14 cellular contexts compared by ENCODE assay signal in genomic region chr3:177569823-177570657, GRCh38.
A peak's percentile ranks its signal among the peaks of the same experiment; 100 is the strongest.
DNase-seq lines count a peak whose midpoint lies in the region; ATAC-seq, FAIRE-seq and TF ChIP-seq lines count a peak whose summit lies in the region.
"Had no signal": no experiment of that assay in that cellular context is flagged by ENCODE, and none has a peak within 500 bp of the region (broad histone marks: within the 10 kb centered on the region; RNA-seq: fewer than 3 reads in every experiment).

No MANE protein-coding gene starts in this region.

- WGBS in IMR-90 (ENCODE audit: extremely low coverage in 2 of 2, insufficient read length in 1 of 2), 2 experiments: no CpG with 5 or more reads among the region's 4 CpGs
- WGBS in pancreas, 2 donors: 72 to 84% methylated on average over 4 of the region's 4 CpGs

- CTCF ChIA-PET in IMR-90 (lab: Yijun Ruan, JAX): no interaction called here

- intact Hi-C loops in IMR-90 (cut with micrococcal nuclease) (no loop called here), pancreas (cut with DNase I) (no loop called here)

- dilution Hi-C loops in IMR-90 (cut with HindIII; ENCODE audit: low sequenced_read_pairs, unreplicated experiment): no loop called here

- no peaks in the 10 kb centered on the region for H3K79me1 ChIP-seq in IMR-90 (ENCODE audit: low read depth in 1 of 2, low read length in 2 of 2)

- H3K4me3 ChIP-seq in BLaER1 treated with 17β-estradiol and CSF1 and Interleukin-3, amounts not matched to agents 10 nM and 100 nM: 0 out of 20 replicates have a peak overlapping the region, but pooled peaks of 1 of the 10 experiments have one; percentile 6
- H3K4me3 ChIP-seq in IMR-90 (ENCODE audit: insufficient read depth, low read depth, low read length) (no peak overlapping the region), NT2/D1 (ENCODE audit: insufficient read length, low read depth) (no peak overlapping the region), pancreas (no peak overlapping the region)
- H3K4me3 ChIP-seq: sigmoid colon, thoracic aorta had no signal

- ATAC-seq in IMR-90 (ENCODE audit: low read depth) (no peak), pancreas (no peak), GM21515 (IDR thresholded peaks at IDR 0.05; ENCODE audit: unreplicated experiment) (no peak), GM21825 (IDR thresholded peaks at IDR 0.05; ENCODE audit: unreplicated experiment) (no peak)

- no peak overlapping the region for H3K23ac ChIP-seq in IMR-90 (ENCODE audit: low read depth, low read length)

- in situ Hi-C loops in IMR-90 (cut with MboI; ENCODE audit: low sequenced_read_pairs): no loop called here

- TF ChIP-seq CTCF in IMR-90 (conservative IDR thresholded peaks at IDR 0.05; ENCODE audit: low read depth, low read length): no peak
- no peak for TF ChIP-seq CTCF in pancreas (IDR thresholded peaks at IDR 0.05)

- no peak overlapping the region for H3K14ac ChIP-seq in IMR-90 (replicated peaks; ENCODE audit: low read depth, low read length)

- H3K4me1 ChIP-seq in BLaER1 treated with 17β-estradiol and CSF1 and Interleukin-3, amounts not matched to agents 10 nM and 100 nM: peaks cover 13 to 38% (median 17%) of the 10 kb centered on the region in 10 experiments
- H3K4me1 ChIP-seq in IMR-90 (ENCODE audit: control insufficient read depth, insufficient read depth, low read length) (peaks cover 2% of the 10 kb centered on the region; the same call in 1 of the 2 replicates), NT2/D1 (ENCODE audit: insufficient read depth, insufficient read length) (peaks cover 2% of the 10 kb centered on the region), pancreas (no peaks in the 10 kb centered on the region)

- no peaks in the 10 kb centered on the region for H4K20me1 ChIP-seq in BLaER1 treated with 17β-estradiol and CSF1 and Interleukin-3, amounts not matched to agents 10 nM and 100 nM
- no peaks in the 10 kb centered on the region for H4K20me1 ChIP-seq in IMR-90 (ENCODE audit: insufficient read depth, low read length)

- TF ChIP-seq POLR2A in IMR-90 (IDR thresholded peaks at IDR 0.05; ENCODE audit: low read depth, low read length): no peak

- peaks cover 5% of the 10 kb centered on the region for H3K9me1 ChIP-seq in IMR-90 (ENCODE audit: insufficient read depth, low read length)

- H3K56ac ChIP-seq in IMR-90 (ENCODE audit: extremely low read depth, insufficient read depth, low read length): no peak overlapping the region

- no peak overlapping the region for H2BK120ac ChIP-seq in IMR-90 (ENCODE audit: low read depth, low read length)

- no peak overlapping the region for H2AK9ac ChIP-seq in IMR-90 (replicated peaks; ENCODE audit: low read depth, low read length, poor library complexity)

- no peak overlapping the region for H2BK15ac ChIP-seq in IMR-90 (ENCODE audit: low read depth, low read length)

- H2AFZ ChIP-seq in IMR-90 (replicated peaks; ENCODE audit: low read length, poor library complexity): no peak overlapping the region

- no peak for FAIRE-seq in pancreas (lab: Jason Lieb, UNC)
- FAIRE-seq: endothelial cell of umbilical vein had no signal

- H3K9me3 ChIP-seq in BLaER1 treated with 17β-estradiol and CSF1 and Interleukin-3, amounts not matched to agents 10 nM and 100 nM (replicated peaks in 1 of 11): peaks cover 0 to 52% (median 26%) of the 10 kb centered on the region in 11 experiments; a peak in 14 of 22 replicates
- H3K9me3 ChIP-seq in IMR-90 (ENCODE audit: control insufficient read depth, insufficient read depth, low read length) (no peaks in the 10 kb centered on the region), NT2/D1 (ENCODE audit: insufficient read depth, low read length) (0 out of 2 replicates have a peak, but pooled peaks cover 3% of the 10 kb centered on the region), pancreas (no peaks in the 10 kb centered on the region)
- H3K9me3 ChIP-seq: sigmoid colon, thoracic aorta had no signal

- peak overlapping the region; percentile 13; the same call in 1 of the 2 replicates for H3K4ac ChIP-seq in IMR-90 (ENCODE audit: low read depth, low read length)

- H4K8ac ChIP-seq in IMR-90 (ENCODE audit: low read depth in 2 of 2, low read length in 2 of 2): no peak overlapping the region

- no peak overlapping the region; the same call in 1 of the 2 replicates for H3K18ac ChIP-seq in IMR-90 (ENCODE audit: low read depth, low read length)

- H2BK20ac ChIP-seq in IMR-90 (ENCODE audit: low read depth, low read length): no peak overlapping the region

- H3K36me3 ChIP-seq in BLaER1 treated with 17β-estradiol and CSF1 and Interleukin-3, amounts not matched to agents 10 nM and 100 nM: no peaks in the 10 kb centered on the region
- H3K36me3 ChIP-seq in IMR-90 (ENCODE audit: control insufficient read depth, insufficient read depth, low read length): no peaks in the 10 kb centered on the region
- no peaks in the 10 kb centered on the region for H3K36me3 ChIP-seq in NT2/D1 (ENCODE audit: insufficient read depth, insufficient read length, low read length)
- H3K36me3 ChIP-seq in pancreas: no peaks in the 10 kb centered on the region
- H3K36me3 ChIP-seq: sigmoid colon, thoracic aorta had no signal

- H4K5ac ChIP-seq in IMR-90 (ENCODE audit: low read depth, low read length): no peak overlapping the region; the same call in 1 of the 2 replicates

- H3K27ac ChIP-seq in BLaER1 treated with 17β-estradiol and CSF1 and Interleukin-3, amounts not matched to agents 10 nM and 100 nM: peak overlapping the region in 2 of 11 experiments; percentile 4 to 39; a peak in 3 of 22 replicates
- H3K27ac ChIP-seq in IMR-90 (ENCODE audit: insufficient read depth, low read length) (no peak overlapping the region), pancreas (no peak overlapping the region)
- H3K27ac ChIP-seq: sigmoid colon, thoracic aorta had no signal

- no peak overlapping the region for H3K9ac ChIP-seq in BLaER1 treated with 17β-estradiol and CSF1 and Interleukin-3, amounts not matched to agents 10 nM and 100 nM
- H3K9ac ChIP-seq in IMR-90 (ENCODE audit: low read depth, low read length): no peak overlapping the region
- H3K9ac ChIP-seq in NT2/D1 (ENCODE audit: insufficient read length, low read depth): no peak overlapping the region

- no peaks in the 10 kb centered on the region for H3K27me3 ChIP-seq in BLaER1 treated with 17β-estradiol and CSF1 and Interleukin-3, amounts not matched to agents 10 nM and 100 nM
- no peaks in the 10 kb centered on the region for H3K27me3 ChIP-seq in IMR-90 (ENCODE audit: control insufficient read depth, insufficient read depth, low read length)
- no peaks in the 10 kb centered on the region for H3K27me3 ChIP-seq in NT2/D1 (ENCODE audit: insufficient read depth, insufficient read length)
- no peaks in the 10 kb centered on the region for H3K27me3 ChIP-seq in pancreas
- H3K27me3 ChIP-seq: sigmoid colon had no signal

- no peak for TF ChIP-seq RAD21 in IMR-90 (IDR thresholded peaks at IDR 0.05; ENCODE audit: low read length)

- BruUV-seq in IMR-90 (replicated peaks; lab: Mats Ljungman, UMichigan): no TSS peak

- H4K91ac ChIP-seq in IMR-90 (ENCODE audit: insufficient read depth, low read depth, low read length): no peak overlapping the region

- no peak overlapping the region for H2AK5ac ChIP-seq in IMR-90 (ENCODE audit: low read depth, low read length)

- no peak overlapping the region for H2BK5ac ChIP-seq in IMR-90 (ENCODE audit: low read depth, low read length, poor library complexity, severe bottlenecking)

- POLR2A ChIA-PET in IMR-90 (lab: Charles Lee; ENCODE audit: unreplicated experiment): no interaction called here

- H3K4me2 ChIP-seq in BLaER1 treated with 17β-estradiol and CSF1 and Interleukin-3, amounts not matched to agents 10 nM and 100 nM: peak overlapping the region; percentile 48 to 75 (median 63)
- H3K4me2 ChIP-seq in IMR-90 (ENCODE audit: low read depth, low read length): no peak overlapping the region

- no peak for DNase-seq in IMR-90
- DNase-seq in NT2/D1 (ENCODE audit: low read depth, low spot score): peak; percentile 28
- peak; percentile 15 for DNase-seq in left kidney (ENCODE audit: low read depth, low spot score)
- DNase-seq in NCI-H345 (lab: John Stamatoyannopoulos, UW): no peak
- no peak for DNase-seq in pancreas
- DNase-seq: activated CD4-positive, alpha-beta memory T cell treated with anti-CD3 and anti-CD28 coated beads for 36 hours; activated naive CD4-positive, alpha-beta T cell treated with anti-CD3 and anti-CD28 coated beads for 36 hours; central memory CD4-positive, alpha-beta T cell; sigmoid colon had no signal

TF ChIP-seq in IMR-90, 13 proteins besides CTCF, POLR2A, EP300 and RAD21 (continues in another document):
- TF ChIP-seq SMC3 (IDR thresholded peaks at IDR 0.05; ENCODE audit: low read depth, low read length): no peak
- no peak for TF ChIP-seq RFX5 (IDR thresholded peaks at IDR 0.05; ENCODE audit: low read depth, low read length)
- no peak for TF ChIP-seq USF2 (IDR thresholded peaks at IDR 0.05; ENCODE audit: low read depth, low read length)
- TF ChIP-seq FOS (IDR thresholded peaks at IDR 0.05; ENCODE audit: low read depth, low read length): no peak
- no peak for TF ChIP-seq MAZ (IDR thresholded peaks at IDR 0.05; ENCODE audit: borderline replicate concordance, low read depth, low read length)
- TF ChIP-seq MAFK (IDR thresholded peaks at IDR 0.05; ENCODE audit: low read depth, low read length): no peak
- no peak for TF ChIP-seq RCOR1 (IDR thresholded peaks at IDR 0.05; ENCODE audit: insufficient replicate concordance, low read length)
- TF ChIP-seq BHLHE40 (IDR thresholded peaks at IDR 0.05; ENCODE audit: low read depth, low read length): no peak
- no peak for TF ChIP-seq CHD1 (IDR thresholded peaks at IDR 0.05; ENCODE audit: low read depth, low read length)
- no peak for TF ChIP-seq CEBPB (IDR thresholded peaks at IDR 0.05; ENCODE audit: low read depth, low read length)
- no peak for TF ChIP-seq ELK1 (IDR thresholded peaks at IDR 0.05; ENCODE audit: borderline replicate concordance, low read depth, low read length)
- TF ChIP-seq NFE2L2 (IDR thresholded peaks at IDR 0.05; ENCODE audit: low read depth, low read length): no peak

Comparison
In these comparisons a context has a peak if more than half of its experiments do, and no peak if none do; other contexts are left out.
1. DNase-seq: peak in NT2/D1 (single experiment) and left kidney (single experiment); none in IMR-90 (single experiment), NCI-H345 (single experiment) and pancreas (0 of 6).